ENCODE assay signal across 6 cellular contexts in the genomic region with DNA sequence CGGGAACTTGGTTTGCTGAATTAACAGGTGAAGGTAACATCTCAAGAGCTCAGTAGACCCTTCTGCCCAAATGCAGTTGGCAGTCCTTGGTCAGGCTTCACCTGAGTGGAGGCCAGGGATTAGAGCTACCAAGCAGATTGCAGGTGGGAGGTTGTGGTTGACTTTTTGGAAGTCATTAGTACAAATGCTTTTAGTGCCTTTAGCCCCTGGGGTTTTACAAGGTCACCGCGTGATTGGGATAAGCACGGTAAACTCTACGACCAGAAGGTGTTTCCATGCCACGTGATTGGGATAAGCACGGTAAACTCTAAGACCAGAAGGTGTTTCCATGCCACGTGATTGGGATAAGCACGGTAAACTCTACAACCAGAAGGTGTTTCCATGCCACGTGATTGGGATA. TPM values are rescaled to one million over a fixed set of nuclear protein-coding genes. Genes with fewer than 3 reads are reported as not detected.
DNase-seq lines count a peak whose midpoint lies in the region; ATAC-seq, FAIRE-seq and TF ChIP-seq lines count a peak whose summit lies in the region.
"Not testable (repeated sequence)": the region's sequence is repeated elsewhere in the genome, so short reads cannot be mapped to it uniquely, and the experiment has no call there.

No MANE protein-coding gene starts in this region.

- H3K9me3 ChIP-seq in WERI-Rb-1 (ENCODE audit: severe bottlenecking), result peaks cover 25% of the 10 kb centered on the region
- not testable (repeated sequence) for H3K9me3 ChIP-seq in kidney (ENCODE audit: control insufficient read depth in 1 of 2, low read length in 2 of 2); pancreas

- peak; percentile 31 for DNase-seq in NCI-H2171 (lab: John Stamatoyannopoulos, UW)
- peak; percentile 49 to 73 for DNase-seq in NCI-H524 (lab: John Stamatoyannopoulos, UW)
- peak; percentile 95 for DNase-seq in NCI-H82 (lab: John Stamatoyannopoulos, UW)
- peak; percentile 80 for DNase-seq in WERI-Rb-1
- not testable (repeated sequence) for DNase-seq in kidney
- DNase-seq in pancreas, result peak in 1 of 6 donors; percentile 40

- peak in 3 of 4 donors; percentile 18 to 37 (median 29) for ATAC-seq in pancreas

- peaks cover 0 to 11% of the 10 kb centered on the region in 2 donors for H3K4me1 ChIP-seq in kidney (ENCODE audit: control insufficient read depth in 1 of 2, insufficient read depth in 1 of 2, low read depth in 1 of 2, low read length in 2 of 2)
- H3K4me1 ChIP-seq in pancreas, result not testable (repeated sequence)

- TF ChIP-seq CTCF in WERI-Rb-1 (IDR thresholded peaks at IDR 0.05; ENCODE audit: low read depth, low read length); kidney (IDR thresholded peaks at IDR 0.05; ENCODE audit: borderline replicate concordance, extremely low read depth, insufficient read depth); pancreas (IDR thresholded peaks at IDR 0.05): not testable (repeated sequence)

- H3K4me3 ChIP-seq in WERI-Rb-1 (ENCODE audit: low read depth, low read length); kidney (ENCODE audit: low read length in 2 of 2); pancreas: not testable (repeated sequence)

- intact Hi-C loops in kidney (cut with DNase I); pancreas (cut with DNase I): not testable (repeated sequence)

- H3K27me3 ChIP-seq in WERI-Rb-1 (ENCODE audit: insufficient read depth, low read depth, severe bottlenecking); pancreas: not testable (repeated sequence)

- H3K9ac ChIP-seq in kidney (ENCODE audit: low read length in 2 of 2), result not testable (repeated sequence)

- H3K36me3 ChIP-seq in WERI-Rb-1; kidney (ENCODE audit: control insufficient read depth in 1 of 2, insufficient read depth in 2 of 2, low read length in 2 of 2); pancreas: not testable (repeated sequence)

- FAIRE-seq in kidney (lab: Jason Lieb, UNC); pancreas (lab: Jason Lieb, UNC): not testable (repeated sequence)

- 54 to 89% methylated on average over 8 of the region's 10 CpGs for WGBS in pancreas, 2 donors

- peak overlapping the region; percentile 67 for H3K27ac ChIP-seq in WERI-Rb-1
- H3K27ac ChIP-seq in kidney (ENCODE audit: low read depth in 2 of 2, low read length in 2 of 2), result peak overlapping the region; percentile 76 to 77
- H3K27ac ChIP-seq in pancreas, result peak overlapping the region in 1 of 4 donors; percentile 57

RNA-seq across cellular contexts. Expression of gene APH1B, which starts 43.0 kb away (rescaled TPM):
- 22.4 TPM for total RNA-seq in kidney
- polyA plus RNA-seq in kidney (ENCODE audit: insufficient read depth, low read depth, low replicate concordance), result 12.3 TPM
- total RNA-seq in pancreas, result 10 to 100 TPM in 1 of 6 donors, 1 to 10 TPM in 5; 3.2 to 10.7 (median 5.8) TPM
- polyA plus RNA-seq in pancreas, result 10 to 100 TPM in 1 of 2 donors, 1 to 10 TPM in 1; 3.1 to 11.7 TPM
